8 cellular contexts compared by ENCODE assay signal in the genomic region with DNA sequence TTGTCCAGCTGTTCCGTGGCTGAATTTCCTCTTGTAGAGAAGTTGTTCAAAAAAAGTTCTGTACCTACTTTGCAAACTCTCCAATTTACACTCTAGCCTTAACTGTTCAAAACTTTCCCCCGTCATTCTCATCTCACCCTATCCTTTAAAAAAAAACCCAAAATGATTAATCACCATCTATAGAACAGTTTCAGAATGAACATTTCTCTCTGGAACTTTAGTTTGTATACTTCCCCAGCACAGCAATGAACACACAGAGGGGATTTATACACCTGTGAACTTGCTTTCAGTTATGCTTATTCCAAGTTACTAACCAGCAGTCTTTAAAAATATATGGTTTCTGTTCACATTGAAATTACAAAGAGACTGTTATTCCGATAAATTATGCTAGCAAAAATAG. TPM values are rescaled to one million over a fixed set of nuclear protein-coding genes. Genes with fewer than 3 reads are reported as not detected.
DNase-seq lines count a peak whose midpoint lies in the region; FAIRE-seq and TF ChIP-seq lines count a peak whose summit lies in the region.

No MANE protein-coding gene starts in this region.

- H2AK5ac ChIP-seq in H1 (ENCODE audit: low read depth, low read length), result no peak overlapping the region

- H3K27ac ChIP-seq in H1 (ENCODE audit: low read depth, low read length) (no peak overlapping the region), sigmoid colon (peak overlapping the region; percentile 85 to 93 (median 88)), adrenal gland (peak overlapping the region in 1 of 5 donors; percentile 84)

- no peak overlapping the region for H3K4ac ChIP-seq in H1 (replicated peaks; ENCODE audit: insufficient read length, low read depth, low read length)

- peak overlapping the region; percentile 68 to 80; a peak in 3 of 4 replicates for H3K4me2 ChIP-seq in H1 (ENCODE audit: insufficient read depth in 1 of 2, low read depth in 2 of 2, low read length in 2 of 2)

- TF ChIP-seq POLR2A in GM12892 (IDR thresholded peaks at IDR 0.05; ENCODE audit: low read depth, low read length), result no peak
- TF ChIP-seq POLR2A in H1 (IDR thresholded peaks at IDR 0.05; ENCODE audit: control extremely low read depth in 1 of 2, low read depth in 2 of 2, low read length in 2 of 2), result no peak
- TF ChIP-seq POLR2A in sigmoid colon (IDR thresholded peaks at IDR 0.05), result no peak
- no peak for TF ChIP-seq POLR2A in adrenal gland (IDR thresholded peaks at IDR 0.05)

- H3K9ac ChIP-seq in NT2/D1 (ENCODE audit: insufficient read length, low read depth) (peak overlapping the region; percentile 88), H1 (replicated peaks in 1 of 4; ENCODE audit: extremely low read depth in 1 of 4, low read depth in 3 of 4, low read length in 3 of 4) (no peak overlapping the region)

- H3K79me1 ChIP-seq in H1 (ENCODE audit: low read depth, low read length), result no peaks in the 10 kb centered on the region

- intact Hi-C loops in sigmoid colon (cut with DNase I) (loop anchor here (5.0 kb wide), 1 partner anchor 91 kb away; no protein-coding TSS in a partner anchor), adrenal gland (cut with DNase I) (no loop called here)

- H4K20me1 ChIP-seq in H1 (replicated peaks in 1 of 2; ENCODE audit: control insufficient read depth in 1 of 2, insufficient read depth in 2 of 2, low read length in 2 of 2), result no peaks in the 10 kb centered on the region

- H3K18ac ChIP-seq in H1 (ENCODE audit: extremely low read depth, low read length), result no peak overlapping the region

- H4K8ac ChIP-seq in H1 (ENCODE audit: extremely low read depth, insufficient read depth, low read length), result no peak overlapping the region

- DNase-seq in GM12892 (ENCODE audit: insufficient read length) (no peak), NT2/D1 (ENCODE audit: low read depth, low spot score) (no peak), H1 (ENCODE audit: low read depth in 1 of 2, low spot score in 2 of 2) (no peak), sigmoid colon (no peak), NCI-H146 (lab: John Stamatoyannopoulos, UW) (no peak), adrenal gland (no peak), SHP77 (lab: John Stamatoyannopoulos, UW) (no peak), NCI-H1417 treated with DMSO at 0.1 percent for 48 hours (lab: John Stamatoyannopoulos, UW) (no peak)

- TF ChIP-seq RAD21 in H1 (IDR thresholded peaks at IDR 0.05 in 1 of 2, conservative IDR thresholded peaks at IDR 0.05 in 1 of 2; ENCODE audit: low read depth in 2 of 2, low read length in 2 of 2), result no peak

- no peak overlapping the region for H4K91ac ChIP-seq in H1 (replicated peaks; ENCODE audit: insufficient read length, low read length)

- H2BK15ac ChIP-seq in H1 (ENCODE audit: low read length), result no peak overlapping the region

- no peaks in the 10 kb centered on the region; the same call in 1 of the 2 replicates for H3K23me2 ChIP-seq in H1 (ENCODE audit: low read depth, low read length)

- H3K14ac ChIP-seq in H1 (ENCODE audit: insufficient read length), result no peak overlapping the region

- FAIRE-seq in GM12892 (lab: Jason Lieb, UNC), result peak; percentile 84
- peak; percentile 48 for FAIRE-seq in H1 (lab: Jason Lieb, UNC)

- CTCF ChIA-PET in H1 (lab: Charles Lee; ENCODE audit: partially characterized antibody), result interaction anchor here (1.2 kb wide), 1 partner anchor 192 kb away, joined by 3 read pairs; no protein-coding TSS in a partner anchor

- no peak overlapping the region for H2BK20ac ChIP-seq in H1 (ENCODE audit: low read length)

- TF ChIP-seq EP300 in H1 (IDR thresholded peaks at IDR 0.05; ENCODE audit: borderline replicate concordance in 1 of 2, low read depth in 2 of 2, low read length in 2 of 2) (no peak), sigmoid colon (IDR thresholded peaks at IDR 0.05) (no peak)

- H3K56ac ChIP-seq in H1 (replicated peaks; ENCODE audit: insufficient read length, low read depth, low read length), result no peak overlapping the region

- no peak overlapping the region for H2BK5ac ChIP-seq in H1 (ENCODE audit: low read depth, low read length)

- WGBS in H1 (ENCODE audit: extremely low coverage in 1 of 2, insufficient coverage in 1 of 2, insufficient read length in 1 of 2, insufficient replicate concordance in 2 of 2, low coverage in 1 of 2, low lambda C conversion rate in 2 of 2, missing lambda C conversion rate in 1 of 2), 2 experiments, result 92 to 100% methylated on average over 1 to 3 of the region's 3 CpGs
- 56 to 61% methylated on average over 3 of the region's 3 CpGs for WGBS in sigmoid colon, 2 donors
- WGBS in adrenal gland, 4 donors, result 70 to 77% (median 70%) methylated on average over 3 of the region's 3 CpGs

- H2BK120ac ChIP-seq in H1 (replicated peaks; ENCODE audit: low read depth, low read length), result no peak overlapping the region

- TF ChIP-seq CTCF in H1 (IDR thresholded peaks at IDR 0.05; ENCODE audit: control extremely low read depth in 1 of 3, insufficient read depth in 1 of 3, low read depth in 1 of 3, low read length in 3 of 3) (no peak), sigmoid colon (IDR thresholded peaks at IDR 0.05) (no peak), adrenal gland (IDR thresholded peaks at IDR 0.05) (no peak)

- H3K4me1 ChIP-seq in NT2/D1 (ENCODE audit: insufficient read depth, insufficient read length) (no peaks in the 10 kb centered on the region), H1 (replicated peaks in 1 of 4; ENCODE audit: control insufficient read depth in 3 of 4, insufficient read depth in 4 of 4, low read length in 3 of 4) (peaks cover 0 to 8% (median 6%) of the 10 kb centered on the region in 4 experiments; a peak in 4 of 7 replicates), sigmoid colon (peaks cover 0 to 20% (median 9%) of the 10 kb centered on the region in 4 donors), adrenal gland (replicated peaks in 1 of 2) (peaks cover 4 to 21% of the 10 kb centered on the region in 2 donors)

- no peak overlapping the region for H4K5ac ChIP-seq in H1 (ENCODE audit: insufficient read length, low read depth, low read length)

- no peaks in the 10 kb centered on the region for H3K9me3 ChIP-seq in NT2/D1 (ENCODE audit: insufficient read depth, low read length)
- H3K9me3 ChIP-seq in H1 (ENCODE audit: insufficient read depth in 2 of 2, low read depth in 1 of 2, low read length in 1 of 2), result no peaks in the 10 kb centered on the region
- no peaks in the 10 kb centered on the region for H3K9me3 ChIP-seq in sigmoid colon
- no peaks in the 10 kb centered on the region for H3K9me3 ChIP-seq in adrenal gland (replicated peaks in 1 of 3)

- H3K4me3 ChIP-seq in NT2/D1 (ENCODE audit: insufficient read length, low read depth), result peak overlapping the region; percentile 62
- H3K4me3 ChIP-seq in H1 (ENCODE audit: extremely low read depth in 1 of 4, insufficient read depth in 2 of 4, low read depth in 3 of 4, low read length in 4 of 4), result peak overlapping the region; percentile 57 to 70 (median 66); a peak in 7 of 8 replicates
- H3K4me3 ChIP-seq in sigmoid colon, result peak overlapping the region in 2 of 4 donors; percentile 62 to 68
- no peak overlapping the region for H3K4me3 ChIP-seq in adrenal gland

- no peak overlapping the region for H2BK12ac ChIP-seq in H1 (ENCODE audit: low read depth, low read length)

- H3K23ac ChIP-seq in H1 (ENCODE audit: insufficient read length), result no peak overlapping the region

- POLR2A ChIA-PET in H1 (lab: Charles Lee; ENCODE audit: partially characterized antibody), result interaction anchor here (1.1 to 2.9 kb wide), 7 partner anchors 9 to 335 kb away, joined by 3 to 18 read pairs (median 5); a partner anchor contains a TSS

- H3K36me3 ChIP-seq in NT2/D1 (ENCODE audit: insufficient read depth, insufficient read length, low read length) (peaks cover 5% of the 10 kb centered on the region), H1 (ENCODE audit: control insufficient read depth in 2 of 4, insufficient read depth in 4 of 4, low read length in 3 of 4) (peaks cover 0 to 3% (median 0%) of the 10 kb centered on the region in 4 experiments; a peak in 1 of 8 replicates), sigmoid colon (no peaks in the 10 kb centered on the region), adrenal gland (replicated peaks in 1 of 2) (no peaks in the 10 kb centered on the region)

- H3K27me3 ChIP-seq in NT2/D1 (ENCODE audit: insufficient read depth, insufficient read length), result no peaks in the 10 kb centered on the region
- H3K27me3 ChIP-seq in H1 (replicated peaks in 1 of 4; ENCODE audit: control insufficient read depth in 3 of 4, extremely low read depth in 1 of 4, insufficient read depth in 3 of 4, low read length in 3 of 4), result no peaks in the 10 kb centered on the region
- H3K27me3 ChIP-seq in sigmoid colon, result no peaks in the 10 kb centered on the region
- H3K27me3 ChIP-seq in adrenal gland, result no peaks in the 10 kb centered on the region

- H2AFZ ChIP-seq in H1 (ENCODE audit: low read length), result no peak overlapping the region

- H3K79me2 ChIP-seq in H1 (ENCODE audit: control insufficient read depth in 1 of 2, insufficient read depth in 2 of 2, low read length in 2 of 2), result peaks cover 0 to 18% of the 10 kb centered on the region in 2 experiments; a peak in 2 of 4 replicates

TF ChIP-seq in H1, 55 proteins besides CTCF, POLR2A, EP300 and RAD21 (continues in another document):
- no peak for TF ChIP-seq TCF12 (IDR thresholded peaks at IDR 0.05; ENCODE audit: low read depth, low read length)
- TF ChIP-seq POU5F1 (IDR thresholded peaks at IDR 0.05; ENCODE audit: low read depth, low read length), result no peak
- no peak for TF ChIP-seq TAF7 (optimal IDR thresholded peaks at IDR 0.05; ENCODE audit: borderline replicate concordance, low read depth, low read length)
- no peak for TF ChIP-seq SRF (IDR thresholded peaks at IDR 0.05; ENCODE audit: low read depth, low read length)
- TF ChIP-seq KDM4A (IDR thresholded peaks at IDR 0.05; ENCODE audit: low read depth, low read length, severe bottlenecking), result no peak
- no peak for TF ChIP-seq RBBP5 (IDR thresholded peaks at IDR 0.05; ENCODE audit: borderline replicate concordance, low read depth, low read length)
- no peak for TF ChIP-seq RXRA (IDR thresholded peaks at IDR 0.05; ENCODE audit: insufficient read depth, low read depth, low read length)
- no peak for TF ChIP-seq SP1 (IDR thresholded peaks at IDR 0.05; ENCODE audit: low read depth, low read length)

RNA-seq across cellular contexts. Expression of a gene that starts 1.2 kb away (rescaled TPM):
- polyA plus RNA-seq in GM12892 (2012; ENCODE audit: missing spikeins), result 20.4 TPM
- total RNA-seq in H1 (2021; fragmentation: NEBNext Ultra II Directional; extraction: Animal tissue kit (Norgen Biotek cat#: 25700)), result 18.2 and 19.9 TPM in 2 replicates
- polyA plus RNA-seq in H1 (2011; rRNA removed) (28.9 and 31.4 TPM in 2 replicates), sigmoid colon (10 to 100 TPM in 1 of 3 donors, 1 to 10 TPM in 2; 9.5 to 13.5 (median 9.6) TPM), adrenal gland (10 to 100 TPM; 15.1 to 32.9 (median 24.1) TPM)
- polyA plus RNA-seq in H1 (2011; cell fraction: cytosol; rRNA removed), result 39.5 TPM
- 32.5 TPM for polyA plus RNA-seq in H1 (2011; cell fraction: nucleus; rRNA removed)
- 20.8 to 24.7 TPM (median 24.0 TPM) in 4 replicates for polyA plus RNA-seq in H1 (2012, experiment 1 of 2)
- 19.9 TPM for polyA plus RNA-seq in H1 (2012, experiment 2 of 2)
- polyA plus RNA-seq in H1 (2013, experiment 1 of 2), result 14.2 TPM
- 13.2 TPM for polyA plus RNA-seq in H1 (2013, experiment 2 of 2)
- polyA minus RNA-seq in H1 (2011; rRNA and poly(A)+ RNA removed), result 44.5 and 44.7 TPM in 2 replicates
- 13.7 TPM for polyA minus RNA-seq in H1 (2011; cell fraction: cytosol; rRNA and poly(A)+ RNA removed)
- polyA minus RNA-seq in H1 (2011; cell fraction: nucleus; rRNA and poly(A)+ RNA removed), result 22.4 TPM
- total RNA-seq in sigmoid colon (10 to 100 TPM; 19.3 to 28.5 (median 23.3) TPM), adrenal gland (10 to 100 TPM; 13.9 to 30.7 (median 19.8) TPM)

Comparison
In these comparisons a context has a peak if more than half of its experiments do, and no peak if none do; other contexts are left out.
1. H3K4me3 ChIP-seq: peak in NT2/D1 (single experiment) and H1 (4 of 4); none in adrenal gland (0 of 4).